ENCODE assay signal across 1 cellular context in genomic region chr1:176252191-176252590, GRCh38.
TF ChIP-seq lines count a peak whose summit lies in the region.

No MANE protein-coding gene starts in this region.

TF ChIP-seq in WTC11, 78 proteins besides CTCF, POLR2A, EP300 and RAD21 (continued from another document):
- TF ChIP-seq, protein P1, sequence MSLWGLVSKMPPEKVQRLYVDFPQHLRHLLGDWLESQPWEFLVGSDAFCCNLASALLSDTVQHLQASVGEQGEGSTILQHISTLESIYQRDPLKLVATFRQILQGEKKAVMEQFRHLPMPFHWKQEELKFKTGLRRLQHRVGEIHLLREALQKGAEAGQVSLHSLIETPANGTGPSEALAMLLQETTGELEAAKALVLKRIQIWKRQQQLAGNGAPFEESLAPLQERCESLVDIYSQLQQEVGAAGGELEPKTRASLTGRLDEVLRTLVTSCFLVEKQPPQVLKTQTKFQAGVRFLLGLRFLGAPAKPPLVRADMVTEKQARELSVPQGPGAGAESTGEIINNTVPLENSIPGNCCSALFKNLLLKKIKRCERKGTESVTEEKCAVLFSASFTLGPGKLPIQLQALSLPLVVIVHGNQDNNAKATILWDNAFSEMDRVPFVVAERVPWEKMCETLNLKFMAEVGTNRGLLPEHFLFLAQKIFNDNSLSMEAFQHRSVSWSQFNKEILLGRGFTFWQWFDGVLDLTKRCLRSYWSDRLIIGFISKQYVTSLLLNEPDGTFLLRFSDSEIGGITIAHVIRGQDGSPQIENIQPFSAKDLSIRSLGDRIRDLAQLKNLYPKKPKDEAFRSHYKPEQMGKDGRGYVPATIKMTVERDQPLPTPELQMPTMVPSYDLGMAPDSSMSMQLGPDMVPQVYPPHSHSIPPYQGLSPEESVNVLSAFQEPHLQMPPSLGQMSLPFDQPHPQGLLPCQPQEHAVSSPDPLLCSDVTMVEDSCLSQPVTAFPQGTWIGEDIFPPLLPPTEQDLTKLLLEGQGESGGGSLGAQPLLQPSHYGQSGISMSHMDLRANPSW (CRISPR knock-in tag; conservative IDR thresholded peaks at IDR 0.05; ENCODE audit: low read depth): no peak
- TF ChIP-seq RELA (CRISPR knock-in tag; IDR thresholded peaks at IDR 0.05; ENCODE audit: borderline replicate concordance) (no peak), NFYB (CRISPR knock-in tag; conservative IDR thresholded peaks at IDR 0.05; ENCODE audit: low read depth) (no peak), ZBTB21 (CRISPR knock-in tag; IDR thresholded peaks at IDR 0.05; ENCODE audit: borderline replicate concordance) (no peak), TEAD1 (CRISPR knock-in tag; IDR thresholded peaks at IDR 0.05) (no peak)
